13 cellular contexts compared by ENCODE assay signal in the genomic region with DNA sequence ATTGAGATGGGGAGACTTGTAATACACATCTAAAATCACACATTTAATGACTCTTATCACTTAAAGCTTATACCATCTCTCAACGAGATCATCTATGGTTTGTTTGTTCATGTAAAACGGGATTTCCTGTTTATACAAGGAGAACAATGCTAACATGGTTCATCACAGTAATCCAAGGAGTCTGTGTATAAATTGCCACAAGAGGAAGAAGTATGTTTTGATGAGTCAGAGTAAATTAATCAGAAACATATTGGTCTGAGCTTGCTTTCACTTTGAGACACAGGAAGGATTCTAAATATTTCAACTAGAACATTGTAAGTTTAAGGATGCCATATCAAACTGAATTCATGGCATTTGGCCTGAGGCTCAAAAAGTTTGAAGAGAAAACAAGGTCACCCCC.
DNase-seq lines count a peak whose midpoint lies in the region; TF ChIP-seq lines count a peak whose summit lies in the region.
"Had no signal": no experiment of that assay in that cellular context is flagged by ENCODE, and none has a peak within 500 bp of the region (broad histone marks: within the 10 kb centered on the region; RNA-seq: fewer than 3 reads in every experiment).

No MANE protein-coding gene starts in this region.

- H3K4me1 ChIP-seq in SJSA1 (replicated peaks): peaks cover 17% of the 10 kb centered on the region

- no peaks in the 10 kb centered on the region for H3K9me3 ChIP-seq in SJSA1 (replicated peaks)
- H3K9me3 ChIP-seq: thoracic aorta had no signal

- H3K4me3 ChIP-seq in SJSA1 (no peak overlapping the region), fibroblast of mammary gland (ENCODE audit: control insufficient read depth, low read depth, low read length) (no peak overlapping the region)
- H3K4me3 ChIP-seq: dorsolateral prefrontal cortex, thoracic aorta had no signal

- peak; percentile 11 for DNase-seq in ACHN
- DNase-seq in H4 (ENCODE audit: low spot score): peak; percentile 81
- DNase-seq in SJSA1 (ENCODE audit: low read depth in 1 of 2, low spot score in 2 of 2): peak in 1 of 2 experiments; percentile 75
- DNase-seq in fibroblast of mammary gland (ENCODE audit: low read depth): peak; percentile 85
- DNase-seq in HK-2 (ENCODE audit: unreplicated experiment): no peak
- no peak for DNase-seq in C1 segment of cervical spinal cord (lab: John Stamatoyannopoulos, UW)
- no peak for DNase-seq in NCI-H2227 (lab: John Stamatoyannopoulos, UW; ENCODE audit: unreplicated experiment)
- DNase-seq in NCI-H82 (lab: John Stamatoyannopoulos, UW): no peak
- DNase-seq: activated naive CD4-positive, alpha-beta T cell treated with anti-CD3 and anti-CD28 coated beads, Interleukin-2, amount 10 ng/mL, durations not matched to agents 7 days and 5 days; dorsolateral prefrontal cortex; NCI-H1092 treated with DMSO at 0.1 percent for 48 hours; NK-92 treated with Interleukin-12 subunit alpha and Interleukin-12 subunit beta, amount 100 ng/mL, for 24 hours had no signal

- in situ Hi-C loops in ACHN (cut with HindIII; ENCODE audit: low pct_ligation_motif_present, low pct_unique_long_range_greater_than_20kb, low sequenced_read_pairs): no loop called here

- H3K36me3 ChIP-seq in SJSA1: no peaks in the 10 kb centered on the region
- H3K36me3 ChIP-seq: thoracic aorta had no signal

- TF ChIP-seq CTCF in fibroblast of mammary gland (conservative IDR thresholded peaks at IDR 0.05; ENCODE audit: control insufficient read depth, insufficient read depth, low read depth, low read length): no peak

- peak overlapping the region; percentile 49 for H3K27ac ChIP-seq in SJSA1
- H3K27ac ChIP-seq: dorsolateral prefrontal cortex, thoracic aorta had no signal

- no peaks in the 10 kb centered on the region for H3K27me3 ChIP-seq in SJSA1 (replicated peaks)

Comparison
In these comparisons a context has a peak if more than half of its experiments do, and no peak if none do; other contexts are left out.
1. DNase-seq: peak in ACHN (single experiment), H4 (single experiment) and fibroblast of mammary gland (single experiment); none in HK-2 (single experiment), C1 segment of cervical spinal cord (0 of 14), NCI-H2227 (single experiment) and NCI-H82 (single experiment).